In the genomic region with DNA sequence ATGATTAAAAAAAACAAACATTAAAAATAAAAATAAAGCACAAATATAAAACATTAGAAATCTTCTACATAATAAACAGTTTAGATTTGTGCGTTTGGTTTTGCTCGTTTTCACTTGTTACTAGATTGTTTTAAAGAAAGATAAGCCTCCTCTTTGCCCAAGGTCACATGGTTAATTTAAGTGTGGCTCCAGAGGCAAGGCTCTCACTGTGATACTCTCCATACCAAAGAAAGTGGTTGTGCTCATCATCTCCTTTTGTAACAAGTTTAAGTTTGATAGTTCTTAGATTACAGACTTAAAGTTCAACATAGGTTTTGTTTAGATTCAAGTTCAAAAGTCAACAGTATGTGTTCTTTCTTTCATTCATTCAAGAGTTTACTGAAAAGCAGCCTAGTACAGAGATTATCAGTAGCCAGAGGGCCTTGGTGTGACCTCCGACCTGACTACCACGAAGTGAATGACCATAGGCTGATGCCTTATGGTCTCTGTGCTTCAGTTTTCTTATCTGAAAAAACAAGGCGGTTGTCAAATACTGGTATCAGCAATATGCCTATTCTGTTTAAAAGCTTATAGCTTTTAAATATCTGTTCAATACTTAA, we compare ENCODE assay signal across 26 cellular contexts.
DNase-seq lines count a peak whose midpoint lies in the region; ATAC-seq, FAIRE-seq and TF ChIP-seq lines count a peak whose summit lies in the region.
"Had no signal": no experiment of that assay in that cellular context is flagged by ENCODE, and none has a peak within 500 bp of the region (broad histone marks: within the 10 kb centered on the region; RNA-seq: fewer than 3 reads in every experiment).

No MANE protein-coding gene starts in this region.

- CTCF ChIA-PET in WTC11 (lab: Charles Lee) (no interaction called here), HepG2 (lab: Yijun Ruan, JAX; ENCODE audit: low intra/inter-chr PET ratio, low total read pairs) (no interaction called here)

- ATAC-seq in WTC11 (0 out of 2 replicates have a peak, but pooled peaks have one; percentile 36), HepG2 (peak; percentile 99), GM19463 (IDR thresholded peaks at IDR 0.05; ENCODE audit: unreplicated experiment) (no peak)
- ATAC-seq: PC-3, T-cell had no signal

- no peak overlapping the region for H3K27ac ChIP-seq in HepG2 (ENCODE audit: extremely low read length, insufficient read depth, low read length)
- H3K27ac ChIP-seq: HL-60, SJSA1 had no signal

- BruUV-seq in HepG2 (replicated peaks; lab: Mats Ljungman, UMichigan), result no TSS peak

- H3K4me3 Mint-ChIP-seq in WTC11, result no peak overlapping the region
- H3K4me3 Mint-ChIP-seq: CD4-positive, alpha-beta memory T cell; T-cell had no signal

- FAIRE-seq in GM19239 (lab: Jason Lieb, UNC) (peak; percentile 35), HepG2 (lab: Jason Lieb, UNC) (peak; percentile 65)
- FAIRE-seq: H54 had no signal

- H3K36me3 Mint-ChIP-seq in WTC11, result peaks cover 8% of the 10 kb centered on the region; the same call in 1 of the 2 replicates

- no peak for TF ChIP-seq CTCF in WTC11 (IDR thresholded peaks at IDR 0.05)
- no peak for TF ChIP-seq CTCF in HepG2 (CRISPR knock-in tag; IDR thresholded peaks at IDR 0.05)

- peaks cover 1 to 11% of the 10 kb centered on the region in 2 experiments; a peak in 3 of 5 replicates for H3K36me3 ChIP-seq in HepG2 (replicated peaks in 1 of 2; ENCODE audit: control insufficient read depth in 1 of 2, insufficient read depth in 2 of 2, low read length in 2 of 2)
- H3K36me3 ChIP-seq: SJSA1 had no signal

- peaks cover 6% of the 10 kb centered on the region; the same call in 1 of the 2 replicates for H4K20me1 ChIP-seq in HepG2 (ENCODE audit: insufficient read depth, low read length)

- H3K4me1 ChIP-seq in HepG2 (ENCODE audit: insufficient read depth, low read length), result peaks cover 16% of the 10 kb centered on the region
- H3K4me1 ChIP-seq: SJSA1 had no signal

- 0 out of 2 replicates have a peak overlapping the region, but pooled peaks have one; percentile 37 for H3K27ac Mint-ChIP-seq in WTC11
- H3K27ac Mint-ChIP-seq: T-cell had no signal

- WGBS in HepG2 (ENCODE audit: low lambda C conversion rate), result 24% methylated on average over 5 of the region's 5 CpGs

- intact Hi-C loops in HepG2 (cut with micrococcal nuclease; ENCODE audit: unreplicated experiment), result loop anchor here (2.0 to 5.0 kb wide), 2 partner anchors 20 to 159 kb away; a partner anchor contains a TSS

- no peaks in the 10 kb centered on the region for H3K9me3 Mint-ChIP-seq in WTC11
- H3K9me3 Mint-ChIP-seq: CD4-positive, alpha-beta memory T cell; T-cell had no signal

- H3K4me3 ChIP-seq in HepG2 (replicated peaks in 1 of 3; ENCODE audit: insufficient read depth in 1 of 3, low read depth in 2 of 3, low read length in 3 of 3), result no peak overlapping the region
- H3K4me3 ChIP-seq: SJSA1 had no signal

- H3K4me1 Mint-ChIP-seq in WTC11, result peaks cover 5% of the 10 kb centered on the region

- DNase-seq in GM19239 (ENCODE audit: insufficient read length, low spot score), result no peak
- DNase-seq in OCI-M1 (lab: John Stamatoyannopoulos, UW), result peak; percentile 87
- no peak for DNase-seq in WTC11 (ENCODE audit: low spot score)
- DNase-seq in HepG2 (ENCODE audit: low spot score), result peak; percentile 62
- no peak for DNase-seq in stimulated activated CD4-positive, alpha-beta T cell treated with anti-CD3 and anti-CD28 coated beads, Interleukin-1b, Interleukin-23, amount 100 ng/mL, for 48 hours
- DNase-seq in activated CD8-positive, alpha-beta memory T cell treated with anti-CD3 and anti-CD28 coated beads, Interleukin-2, amount 50 U/mL, for 48 hours, result no peak
- DNase-seq in stimulated activated CD4-positive, alpha-beta T cell treated with anti-CD3 and anti-CD28 coated beads, Interleukin-2, amount 100 ng/mL, for 24 hours, result no peak
- DNase-seq: C1 segment of cervical spinal cord; Calu3; CD4-positive, alpha-beta memory T cell; KG1; MM.1S; NCI-H1048; NCI-H1417; NCI-H1694; NCI-H2081; NCI-H2171; NCI-H226; NCI-H510A; NCI-H69; PC-3; T-cell had no signal

- H3K27me3 Mint-ChIP-seq in WTC11 (ENCODE audit: low read depth), result no peaks in the 10 kb centered on the region
- H3K27me3 Mint-ChIP-seq: CD4-positive, alpha-beta memory T cell; T-cell had no signal

- no peak for TF ChIP-seq RAD21 in HepG2 (CRISPR knock-in tag; IDR thresholded peaks at IDR 0.05)

- peak overlapping the region; percentile 15; the same call in 1 of the 2 replicates for H3K4me2 ChIP-seq in HepG2 (ENCODE audit: low read depth, low read length)

- no peaks in the 10 kb centered on the region for H3K9me3 ChIP-seq in HepG2 (ENCODE audit: low read length)
- H3K9me3 ChIP-seq: SJSA1 had no signal

- POLR2A ChIA-PET in WTC11 (lab: Charles Lee), result interaction anchor here (0.5 kb wide), 1 partner anchor 231 kb away, joined by 3 read pairs; no protein-coding TSS in a partner anchor
- POLR2A ChIA-PET in HepG2 (lab: Yijun Ruan, JAX), result no interaction called here

- H2AFZ ChIP-seq in HepG2 (ENCODE audit: low read length), result no peak overlapping the region

- H3K27me3 ChIP-seq in HepG2 (ENCODE audit: control insufficient read depth in 1 of 2, insufficient read depth in 2 of 2, low read length in 2 of 2), result no peaks in the 10 kb centered on the region
- H3K27me3 ChIP-seq: SJSA1 had no signal

- H3K9ac ChIP-seq in HepG2 (ENCODE audit: insufficient read depth, low read depth, low read length), result no peak overlapping the region

- TF ChIP-seq POLR2A in HepG2 (IDR thresholded peaks at IDR 0.05; ENCODE audit: insufficient read depth in 1 of 2, low read depth in 2 of 2, low read length in 2 of 2), result no peak

- in situ Hi-C loops in HepG2 (cut with HindIII; ENCODE audit: extremely low pct_ligation_motif_present, low pct_unique_long_range_greater_than_20kb), result no loop called here

- TF ChIP-seq EP300 in HepG2 (IDR thresholded peaks at IDR 0.05; ENCODE audit: low read depth in 2 of 2, low read length in 2 of 2), result peak in 1 of 2 experiments; percentile 48; a peak in 1 of 4 replicates
- no peak for TF ChIP-seq EP300 in HepG2 (CRISPR knock-in tag; IDR thresholded peaks at IDR 0.05; ENCODE audit: borderline replicate concordance)

- H3K79me2 ChIP-seq in HepG2 (ENCODE audit: insufficient read depth, low read length), result no peaks in the 10 kb centered on the region

TF ChIP-seq in WTC11, 78 proteins besides CTCF, POLR2A, EP300 and RAD21:
- TF ChIP-seq ZNF121 (CRISPR knock-in tag; IDR thresholded peaks at IDR 0.05), result no peak

TF ChIP-seq in HepG2, 621 proteins besides CTCF, POLR2A, EP300 and RAD21 (continues in another document):
- TF ChIP-seq, protein P1, sequence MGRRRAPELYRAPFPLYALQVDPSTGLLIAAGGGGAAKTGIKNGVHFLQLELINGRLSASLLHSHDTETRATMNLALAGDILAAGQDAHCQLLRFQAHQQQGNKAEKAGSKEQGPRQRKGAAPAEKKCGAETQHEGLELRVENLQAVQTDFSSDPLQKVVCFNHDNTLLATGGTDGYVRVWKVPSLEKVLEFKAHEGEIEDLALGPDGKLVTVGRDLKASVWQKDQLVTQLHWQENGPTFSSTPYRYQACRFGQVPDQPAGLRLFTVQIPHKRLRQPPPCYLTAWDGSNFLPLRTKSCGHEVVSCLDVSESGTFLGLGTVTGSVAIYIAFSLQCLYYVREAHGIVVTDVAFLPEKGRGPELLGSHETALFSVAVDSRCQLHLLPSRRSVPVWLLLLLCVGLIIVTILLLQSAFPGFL (CRISPR knock-in tag; IDR thresholded peaks at IDR 0.05), result no peak
- TF ChIP-seq MED1 (CRISPR knock-in tag; IDR thresholded peaks at IDR 0.05), result peak; percentile 35; the same call in 1 of the 2 replicates
- TF ChIP-seq, protein P2, sequence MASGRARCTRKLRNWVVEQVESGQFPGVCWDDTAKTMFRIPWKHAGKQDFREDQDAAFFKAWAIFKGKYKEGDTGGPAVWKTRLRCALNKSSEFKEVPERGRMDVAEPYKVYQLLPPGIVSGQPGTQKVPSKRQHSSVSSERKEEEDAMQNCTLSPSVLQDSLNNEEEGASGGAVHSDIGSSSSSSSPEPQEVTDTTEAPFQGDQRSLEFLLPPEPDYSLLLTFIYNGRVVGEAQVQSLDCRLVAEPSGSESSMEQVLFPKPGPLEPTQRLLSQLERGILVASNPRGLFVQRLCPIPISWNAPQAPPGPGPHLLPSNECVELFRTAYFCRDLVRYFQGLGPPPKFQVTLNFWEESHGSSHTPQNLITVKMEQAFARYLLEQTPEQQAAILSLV (CRISPR knock-in tag; IDR thresholded peaks at IDR 0.05; ENCODE audit: borderline replicate concordance), result no peak
- no peak for TF ChIP-seq ZNF274 (CRISPR knock-in tag; IDR thresholded peaks at IDR 0.05)
- TF ChIP-seq NCOA2 (CRISPR knock-in tag; IDR thresholded peaks at IDR 0.05), result peak; percentile 50
- TF ChIP-seq, protein P3, sequence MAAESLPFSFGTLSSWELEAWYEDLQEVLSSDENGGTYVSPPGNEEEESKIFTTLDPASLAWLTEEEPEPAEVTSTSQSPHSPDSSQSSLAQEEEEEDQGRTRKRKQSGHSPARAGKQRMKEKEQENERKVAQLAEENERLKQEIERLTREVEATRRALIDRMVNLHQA (CRISPR knock-in tag; IDR thresholded peaks at IDR 0.05), result no peak
- TF ChIP-seq HMG20A (CRISPR knock-in tag; IDR thresholded peaks at IDR 0.05; ENCODE audit: borderline replicate concordance), result peak; percentile 35; the same call in 1 of the 2 replicates
- TF ChIP-seq, protein P4, sequence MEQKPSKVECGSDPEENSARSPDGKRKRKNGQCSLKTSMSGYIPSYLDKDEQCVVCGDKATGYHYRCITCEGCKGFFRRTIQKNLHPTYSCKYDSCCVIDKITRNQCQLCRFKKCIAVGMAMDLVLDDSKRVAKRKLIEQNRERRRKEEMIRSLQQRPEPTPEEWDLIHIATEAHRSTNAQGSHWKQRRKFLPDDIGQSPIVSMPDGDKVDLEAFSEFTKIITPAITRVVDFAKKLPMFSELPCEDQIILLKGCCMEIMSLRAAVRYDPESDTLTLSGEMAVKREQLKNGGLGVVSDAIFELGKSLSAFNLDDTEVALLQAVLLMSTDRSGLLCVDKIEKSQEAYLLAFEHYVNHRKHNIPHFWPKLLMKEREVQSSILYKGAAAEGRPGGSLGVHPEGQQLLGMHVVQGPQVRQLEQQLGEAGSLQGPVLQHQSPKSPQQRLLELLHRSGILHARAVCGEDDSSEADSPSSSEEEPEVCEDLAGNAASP (CRISPR knock-in tag; IDR thresholded peaks at IDR 0.05; ENCODE audit: borderline replicate concordance), result peak; percentile 81; the same call in 1 of the 2 replicates
- TF ChIP-seq, protein P5, sequence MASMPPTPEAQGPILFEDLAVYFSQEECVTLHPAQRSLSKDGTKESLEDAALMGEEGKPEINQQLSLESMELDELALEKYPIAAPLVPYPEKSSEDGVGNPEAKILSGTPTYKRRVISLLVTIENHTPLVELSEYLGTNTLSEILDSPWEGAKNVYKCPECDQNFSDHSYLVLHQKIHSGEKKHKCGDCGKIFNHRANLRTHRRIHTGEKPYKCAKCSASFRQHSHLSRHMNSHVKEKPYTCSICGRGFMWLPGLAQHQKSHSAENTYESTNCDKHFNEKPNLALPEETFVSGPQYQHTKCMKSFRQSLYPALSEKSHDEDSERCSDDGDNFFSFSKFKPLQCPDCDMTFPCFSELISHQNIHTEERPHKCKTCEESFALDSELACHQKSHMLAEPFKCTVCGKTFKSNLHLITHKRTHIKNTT (CRISPR knock-in tag; IDR thresholded peaks at IDR 0.05), result no peak

Comparison
In these comparisons a context has a peak if more than half of its experiments do, and no peak if none do; other contexts are left out.
1. DNase-seq: peak in OCI-M1 (single experiment) and HepG2 (single experiment); none in GM19239 (single experiment), WTC11 (single experiment), stimulated activated CD4-positive, alpha-beta T cell treated with anti-CD3 and anti-CD28 coated beads, Interleukin-1b, Interleukin-23, amount 100 ng/mL, for 48 hours (single experiment), activated CD8-positive, alpha-beta memory T cell treated with anti-CD3 and anti-CD28 coated beads, Interleukin-2, amount 50 U/mL, for 48 hours (single experiment) and stimulated activated CD4-positive, alpha-beta T cell treated with anti-CD3 and anti-CD28 coated beads, Interleukin-2, amount 100 ng/mL, for 24 hours (0 of 2).